Comparison of ENCODE assay signal across 8 cellular contexts in genomic region chr16:16202400-16203143, GRCh38. TPM values are rescaled to one million over a fixed set of nuclear protein-coding genes. Genes with fewer than 3 reads are reported as not detected.
A peak's percentile ranks its signal among the peaks of the same experiment; 100 is the strongest.
DNase-seq lines count a peak whose midpoint lies in the region; ATAC-seq and TF ChIP-seq lines count a peak whose summit lies in the region.
"Not testable (repeated sequence)": the region's sequence is repeated elsewhere in the genome, so short reads cannot be mapped to it uniquely, and the experiment has no call there.

No MANE protein-coding gene starts in this region.

- H3K4me1 ChIP-seq in CD8-positive, alpha-beta T cell (ENCODE audit: insufficient read depth, low read length): not testable (repeated sequence)
- H3K4me1 ChIP-seq in HCT116 (ENCODE audit: control insufficient read depth in 1 of 2, insufficient read depth in 2 of 2, low read length in 2 of 2): peaks cover 16 to 43% of the 10 kb centered on the region in 2 experiments

- ATAC-seq in CD8-positive, alpha-beta T cell: peak; percentile 57
- ATAC-seq in HCT116: peak; percentile 70
- ATAC-seq in activated T-cell treated with anti-CD3 and anti-CD28 coated beads, Interleukin-2, amount 50 U/mL, for 4 hours: peak; percentile 58 to 62

- TF ChIP-seq RAD21 in HCT116 (IDR thresholded peaks at IDR 0.05; ENCODE audit: low read depth): not testable (repeated sequence)

- POLR2A ChIA-PET in CD8-positive, alpha-beta T cell (lab: Charles Lee); HCT116 (lab: Charles Lee): not testable (repeated sequence)

- H3K9me3 Mint-ChIP-seq in CD8-positive, alpha-beta T cell; activated T-cell treated with anti-CD3 and anti-CD28 coated beads, Interleukin-2, amount 50 U/mL, for 4 hours: not testable (repeated sequence)

- not testable (repeated sequence) for H3K4me3 Mint-ChIP-seq in CD8-positive, alpha-beta T cell; activated T-cell treated with anti-CD3 and anti-CD28 coated beads, Interleukin-2, amount 50 U/mL, for 4 hours

- not testable (repeated sequence) for H3K4me2 ChIP-seq in HCT116 (ENCODE audit: low read length)

- H3K36me3 ChIP-seq in CD8-positive, alpha-beta T cell (ENCODE audit: insufficient read depth, low read length); HCT116 (ENCODE audit: control insufficient read depth in 1 of 2, insufficient read depth in 2 of 2, low read length in 2 of 2): not testable (repeated sequence)

- H3K36me3 Mint-ChIP-seq in CD8-positive, alpha-beta T cell; activated T-cell treated with anti-CD3 and anti-CD28 coated beads, Interleukin-2, amount 50 U/mL, for 4 hours (ENCODE audit: insufficient read depth): not testable (repeated sequence)

- intact Hi-C loops in CD8-positive, alpha-beta T cell (cut with DNase I, micrococcal nuclease); HCT116 (cut with micrococcal nuclease): not testable (repeated sequence)

- H3K79me2 ChIP-seq in HCT116 (ENCODE audit: insufficient read depth, low read length): not testable (repeated sequence)

- H3K9me2 ChIP-seq in HCT116 (ENCODE audit: insufficient read depth): not testable (repeated sequence)

- H3K4me3 ChIP-seq in CD8-positive, alpha-beta T cell (ENCODE audit: low read depth, low read length); HCT116 (replicated peaks in 1 of 2; ENCODE audit: low read depth in 1 of 2, low read length in 2 of 2): not testable (repeated sequence)

- TF ChIP-seq POLR2A in HCT116 (IDR thresholded peaks at IDR 0.05; ENCODE audit: borderline replicate concordance, extremely low read depth, insufficient read depth, insufficient read length); erythroblast (IDR thresholded peaks at IDR 0.05; ENCODE audit: low read length): not testable (repeated sequence)

- H3K9ac ChIP-seq in HCT116 (ENCODE audit: low read length): not testable (repeated sequence)

- not testable (repeated sequence) for H3K27ac ChIP-seq in CD8-positive, alpha-beta T cell (ENCODE audit: low read depth, low read length); HCT116 (ENCODE audit: low read depth, low read length)

- peak in 4 of 7 experiments; percentile 11 to 52 (median 22) for DNase-seq in CD8-positive, alpha-beta T cell
- DNase-seq in HCT116 (ENCODE audit: low read depth, low spot score): peak; percentile 47
- peak; percentile 5 to 43 for DNase-seq in NCI-H2081 (lab: John Stamatoyannopoulos, UW)
- DNase-seq in SIG-M5 treated with dmso at 0.1 percent for 504 hours (lab: John Stamatoyannopoulos, UW; ENCODE audit: unreplicated experiment): peak; percentile 51
- DNase-seq in activated T-cell treated with anti-CD3 and anti-CD28 coated beads, Interleukin-2, amount 50 U/mL, for 4 hours: not testable (repeated sequence)
- peak; percentile 84 to 87 for DNase-seq in erythroblast (lab: John Stamatoyannopoulos, UW)
- peak; percentile 42 to 47 for DNase-seq in lung microvascular endothelial cell (ENCODE audit: low read depth in 2 of 2)
- peak in 2 of 3 experiments; percentile 2 to 26 for DNase-seq in stimulated activated CD4-positive, alpha-beta T cell treated with anti-CD3 and anti-CD28 coated beads, TNF-alpha, amount 100 ng/mL, for 24 hours (ENCODE audit: low read depth in 3 of 3)

- H3K4me1 Mint-ChIP-seq in CD8-positive, alpha-beta T cell (ENCODE audit: low read depth); activated T-cell treated with anti-CD3 and anti-CD28 coated beads, Interleukin-2, amount 50 U/mL, for 4 hours (ENCODE audit: low read depth): not testable (repeated sequence)

- H3K27me3 Mint-ChIP-seq in CD8-positive, alpha-beta T cell (ENCODE audit: low read depth); activated T-cell treated with anti-CD3 and anti-CD28 coated beads, Interleukin-2, amount 50 U/mL, for 4 hours (ENCODE audit: low read depth): not testable (repeated sequence)

- RAD21 ChIA-PET in HCT116 (lab: Charles Lee; ENCODE audit: low non-redundant PET in 1 of 2, low total read pairs in 2 of 2, uncharacterized antibody in 2 of 2, unreplicated experiment in 2 of 2): not testable (repeated sequence)

- not testable (repeated sequence) for H3K27me3 ChIP-seq in CD8-positive, alpha-beta T cell (ENCODE audit: insufficient read depth, low read length); HCT116 (ENCODE audit: insufficient read depth, low read length)

- not testable (repeated sequence) for TF ChIP-seq CTCF in CD8-positive, alpha-beta T cell (IDR thresholded peaks at IDR 0.05)
- TF ChIP-seq CTCF in HCT116 (IDR thresholded peaks at IDR 0.05 in 2 of 3, conservative IDR thresholded peaks at IDR 0.05 in 1 of 3; ENCODE audit: borderline replicate concordance in 1 of 3, insufficient read depth in 1 of 3, low read depth in 2 of 3, low read length in 2 of 3): peak; percentile 13 to 50 (median 40); a peak in 4 of 6 replicates

- CTCF ChIA-PET in CD8-positive, alpha-beta T cell (lab: Charles Lee); HCT116 (lab: Charles Lee): not testable (repeated sequence)

- not testable (repeated sequence) for H3K9me3 ChIP-seq in CD8-positive, alpha-beta T cell (ENCODE audit: low read length); HCT116 (ENCODE audit: control insufficient read depth in 1 of 2, insufficient read depth in 1 of 2, low read depth in 1 of 2, low read length in 2 of 2)

- H2AFZ ChIP-seq in HCT116 (ENCODE audit: low read depth, low read length, poor library complexity, severe bottlenecking): not testable (repeated sequence)

- BruUV-seq in HCT116 (replicated peaks; lab: Mats Ljungman, UMichigan): not testable (repeated sequence)

- H4K20me1 ChIP-seq in HCT116 (ENCODE audit: insufficient read depth): not testable (repeated sequence)

- not testable (repeated sequence) for H3K27ac Mint-ChIP-seq in CD8-positive, alpha-beta T cell

TF ChIP-seq in HCT116, 20 proteins besides CTCF, POLR2A, EP300 and RAD21:
- TF ChIP-seq SRF (IDR thresholded peaks at IDR 0.05; ENCODE audit: low read depth): peak; percentile 70; the same call in 1 of the 2 replicates

RNA-seq across cellular contexts. Expression of gene ABCC6, which starts 20.7 kb away (rescaled TPM):
- total RNA-seq in CD8-positive, alpha-beta T cell: not detected
- total RNA-seq in HCT116 (2021; ENCODE audit: unreplicated experiment): 2.7 TPM
- 1.8 and 2.8 TPM in 2 replicates for polyA plus RNA-seq in HCT116 (2012)
- total RNA-seq in activated T-cell treated with anti-CD3 and anti-CD28 coated beads, Interleukin-2, amount 50 U/mL, for 4 hours: not detected
- under 0.01 and 0.44 TPM in 2 replicates for total RNA-seq in lung microvascular endothelial cell

RNA-seq across cellular contexts. Expression of gene NOMO3, which starts 29.8 kb away (rescaled TPM):
- 10 to 100 TPM; 21.1 to 23.1 TPM for total RNA-seq in CD8-positive, alpha-beta T cell
- total RNA-seq in HCT116 (2021; ENCODE audit: unreplicated experiment) (41.5 TPM), lung microvascular endothelial cell (33.3 and 43.2 TPM in 2 replicates)
- 31.2 and 54.3 TPM in 2 replicates for polyA plus RNA-seq in HCT116 (2012)
- 10 to 100 TPM; 45.4 to 58.8 (median 58.2) TPM for total RNA-seq in activated T-cell treated with anti-CD3 and anti-CD28 coated beads, Interleukin-2, amount 50 U/mL, for 4 hours
